Comparison of ENCODE assay signal across 22 cellular contexts in genomic region chr18:55737781-55738468, GRCh38.
"Had no signal": no experiment of that assay in that cellular context is flagged by ENCODE, and none has a peak within 500 bp of the region (broad histone marks: within the 10 kb centered on the region; RNA-seq: fewer than 3 reads in every experiment).

No MANE protein-coding gene starts in this region.

- H3K9me3 ChIP-seq: heart right ventricle, lower lobe of right lung, neutrophil, pancreas, stomach, thyroid gland had no signal

- H3K36me3 Mint-ChIP-seq: memory B cell; natural killer cell; stimulated activated effector memory CD8-positive, alpha-beta T cell treated with anti-CD3 and anti-CD28 coated beads, Interleukin-12 subunit alpha, Interleukin-12 subunit beta, amount 100 ng/mL, for 72 hours; type B pancreatic cell had no signal

- H3K36me3 ChIP-seq: heart right ventricle, lower lobe of right lung, neutrophil, pancreas, stomach, thyroid gland had no signal

- ATAC-seq: esophagus mucosa; heart right ventricle; left ventricle myocardium superior; lower lobe of right lung; natural killer cell; pancreas; sciatic nerve; stimulated activated effector memory CD8-positive, alpha-beta T cell treated with anti-CD3 and anti-CD28 coated beads, Interleukin-12 subunit alpha, Interleukin-12 subunit beta, amount 100 ng/mL, for 72 hours had no signal

- H3K27ac ChIP-seq: dorsolateral prefrontal cortex, heart right ventricle, lower lobe of right lung, neutrophil, pancreas, stomach, thyroid gland had no signal

- H3K27ac Mint-ChIP-seq: memory B cell; natural killer cell; progenitor cell of endocrine pancreas; stimulated activated effector memory CD8-positive, alpha-beta T cell treated with anti-CD3 and anti-CD28 coated beads, Interleukin-12 subunit alpha, Interleukin-12 subunit beta, amount 100 ng/mL, for 72 hours; type B pancreatic cell had no signal

- DNase-seq: dorsolateral prefrontal cortex; effector CD4-positive, alpha-beta T cell; foreskin melanocyte; glutamatergic neuron; heart right ventricle; hippocampal formation; left ventricle myocardium superior; lower lobe of right lung; natural killer cell; pancreas; stimulated activated CD4-positive, alpha-beta T cell treated with anti-CD3 and anti-CD28 coated beads, Interleukin-2, amount 100 ng/mL, for 24 hours; stimulated activated CD4-positive, alpha-beta T cell treated with anti-CD3 and anti-CD28 coated beads, Interleukin-4, amount 100 ng/mL, for 24 hours; stimulated activated naive CD4-positive, alpha-beta T cell treated with Interleukin-2 at 50 U/mL for 16 hours; stomach; thyroid gland had no signal

- H3K27me3 Mint-ChIP-seq: memory B cell had no signal

- H3K9me3 Mint-ChIP-seq: memory B cell, type B pancreatic cell had no signal

- H3K4me1 ChIP-seq: lower lobe of right lung, pancreas, stomach, thyroid gland had no signal

- H3K27me3 ChIP-seq: dorsolateral prefrontal cortex, heart right ventricle, neutrophil, pancreas, stomach, thyroid gland had no signal

- H3K4me3 ChIP-seq: dorsolateral prefrontal cortex, heart right ventricle, lower lobe of right lung, pancreas, stomach, thyroid gland had no signal

- H3K4me1 Mint-ChIP-seq: memory B cell; natural killer cell; stimulated activated effector memory CD8-positive, alpha-beta T cell treated with anti-CD3 and anti-CD28 coated beads, Interleukin-12 subunit alpha, Interleukin-12 subunit beta, amount 100 ng/mL, for 72 hours had no signal

- H3K4me3 Mint-ChIP-seq: memory B cell; natural killer cell; stimulated activated effector memory CD8-positive, alpha-beta T cell treated with anti-CD3 and anti-CD28 coated beads, Interleukin-12 subunit alpha, Interleukin-12 subunit beta, amount 100 ng/mL, for 72 hours; type B pancreatic cell had no signal
